ENCODE assay signal across 7 cellular contexts in the genomic region with DNA sequence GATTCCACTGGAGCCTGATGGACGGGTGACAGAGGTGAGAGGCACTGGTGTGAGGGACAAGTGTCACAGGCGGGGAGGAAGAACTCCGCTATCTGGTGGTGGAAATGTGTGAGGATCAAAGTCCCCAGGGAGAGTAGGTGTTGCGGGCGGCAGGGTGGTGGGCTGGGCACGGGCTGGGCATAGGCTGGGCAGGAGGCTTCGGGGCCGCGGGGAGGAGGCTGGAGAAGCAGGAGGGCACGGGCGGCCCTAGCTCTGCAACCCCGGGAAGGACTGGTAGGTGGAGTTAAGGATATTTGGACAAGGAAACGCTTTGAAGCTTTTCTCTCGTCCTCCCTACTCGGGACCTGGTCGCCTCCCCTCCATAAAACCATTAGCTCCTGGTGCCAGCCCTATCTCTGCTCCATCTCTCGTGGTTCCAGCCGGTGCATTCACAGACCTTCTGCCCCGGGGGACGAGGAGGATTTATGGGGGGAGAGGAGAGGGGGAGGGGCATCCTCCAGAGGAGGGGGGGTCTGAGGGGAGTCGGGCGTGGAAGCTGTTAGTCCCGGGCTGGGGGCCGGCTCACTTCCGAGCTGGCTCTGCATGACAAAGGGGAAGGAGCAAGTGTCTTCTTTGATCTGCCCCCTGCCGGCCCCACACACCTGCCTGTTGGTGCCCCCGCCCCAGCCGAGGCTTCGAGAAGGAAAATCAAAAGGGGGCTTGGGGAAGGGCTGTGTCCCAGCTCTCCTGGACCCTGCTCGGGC. TPM values are rescaled to one million over a fixed set of nuclear protein-coding genes. Genes with fewer than 3 reads are reported as not detected.
DNase-seq lines count a peak whose midpoint lies in the region; ATAC-seq and TF ChIP-seq lines count a peak whose summit lies in the region.

No MANE protein-coding gene starts in this region.

- WGBS in esophagus, 2 donors: 9 to 10% methylated on average over 26 to 30 of the region's 30 CpGs

- H3K4me3 ChIP-seq in NT2/D1 (ENCODE audit: insufficient read length, low read depth) (peak overlapping the region; percentile 46), esophagus (ENCODE audit: low read depth in 1 of 2, low read length in 2 of 2) (peak overlapping the region; percentile 48 to 53), neuron (ENCODE audit: low read length) (peak overlapping the region; percentile 38)

- H3K27me3 ChIP-seq in NT2/D1 (ENCODE audit: insufficient read depth, insufficient read length): peaks cover 60% of the 10 kb centered on the region
- no peaks in the 10 kb centered on the region for H3K27me3 ChIP-seq in esophagus (ENCODE audit: control insufficient read depth in 1 of 2, insufficient read depth in 2 of 2, low read length in 2 of 2)
- peaks cover 29% of the 10 kb centered on the region for H3K27me3 ChIP-seq in neuron (ENCODE audit: insufficient read depth, low read length)

- peak overlapping the region; percentile 71 for H3K9ac ChIP-seq in NT2/D1 (ENCODE audit: insufficient read length, low read depth)

- ATAC-seq in HG02759 (IDR thresholded peaks at IDR 0.05; ENCODE audit: unreplicated experiment) (no peak), GM18909 (IDR thresholded peaks at IDR 0.05; ENCODE audit: poor library complexity, unreplicated experiment) (no peak)

- H2AFZ ChIP-seq in neuron (ENCODE audit: low read depth, low read length): peak overlapping the region; percentile 66

- DNase-seq in GM20000 (ENCODE audit: low spot score) (peak; percentile 66), NT2/D1 (ENCODE audit: low read depth, low spot score) (no peak), COLO829 (ENCODE audit: low spot score) (no peak)

- peaks cover 24% of the 10 kb centered on the region for H3K36me3 ChIP-seq in NT2/D1 (ENCODE audit: insufficient read depth, insufficient read length, low read length)
- H3K36me3 ChIP-seq in esophagus (ENCODE audit: control insufficient read depth in 2 of 2, insufficient read depth in 2 of 2, low read length in 1 of 2): peaks cover 0 to 4% of the 10 kb centered on the region in 2 donors
- H3K36me3 ChIP-seq in neuron (ENCODE audit: insufficient read depth, low read length): no peaks in the 10 kb centered on the region

- peak overlapping the region in 1 of 2 donors; percentile 39 for H3K27ac ChIP-seq in esophagus (ENCODE audit: low read depth in 2 of 2, low read length in 1 of 2)

- H3K9me3 ChIP-seq in NT2/D1 (ENCODE audit: insufficient read depth, low read length): no peaks in the 10 kb centered on the region
- H3K9me3 ChIP-seq in esophagus (ENCODE audit: control insufficient read depth in 2 of 2, insufficient read depth in 1 of 2, low read depth in 1 of 2, low read length in 1 of 2): peaks cover 0 to 3% of the 10 kb centered on the region in 2 donors
- H3K9me3 ChIP-seq in neuron (ENCODE audit: low read length): no peaks in the 10 kb centered on the region

- no peak for TF ChIP-seq CTCF in GM20000 (IDR thresholded peaks at IDR 0.05; ENCODE audit: extremely low read depth, missing control alignments)

- peaks cover 31% of the 10 kb centered on the region for H3K4me1 ChIP-seq in NT2/D1 (ENCODE audit: insufficient read depth, insufficient read length)
- peaks cover 0 to 6% of the 10 kb centered on the region in 2 donors for H3K4me1 ChIP-seq in esophagus (ENCODE audit: control insufficient read depth in 2 of 2, insufficient read depth in 2 of 2, low read length in 1 of 2)
- H3K4me1 ChIP-seq in neuron (ENCODE audit: insufficient read depth, low read length): peaks cover 26% of the 10 kb centered on the region

RNA-seq across cellular contexts. Expression of a gene that starts 0.5 kb away (rescaled TPM):
- 10 to 100 TPM; 10.1 to 13.9 TPM for polyA plus RNA-seq in esophagus

RNA-seq across cellular contexts. Expression of a gene that starts 35.1 kb away (rescaled TPM):
- polyA plus RNA-seq in esophagus: 1 to 10 TPM; 2.8 to 6.2 TPM
